18 cellular contexts compared by ENCODE assay signal in genomic region chr17:57236686-57237299, GRCh38. TPM values are rescaled to one million over a fixed set of nuclear protein-coding genes. Genes with fewer than 3 reads are reported as not detected.
DNase-seq lines count a peak whose midpoint lies in the region; FAIRE-seq and TF ChIP-seq lines count a peak whose summit lies in the region.
"Had no signal": no experiment of that assay in that cellular context is flagged by ENCODE, and none has a peak within 500 bp of the region (broad histone marks: within the 10 kb centered on the region; RNA-seq: fewer than 3 reads in every experiment).

No MANE protein-coding gene starts in this region.

- H3K79me2 ChIP-seq in mammary epithelial cell (ENCODE audit: insufficient read depth, low read length) (no peaks in the 10 kb centered on the region), keratinocyte (ENCODE audit: control insufficient read depth, insufficient read depth, low read length) (no peaks in the 10 kb centered on the region), mesendoderm (ENCODE audit: control insufficient read depth, insufficient read depth, low read length) (no peaks in the 10 kb centered on the region), OCI-LY7 (ENCODE audit: insufficient read depth, low read depth, low read length) (no peaks in the 10 kb centered on the region)

- no peak for FAIRE-seq in keratinocyte (lab: Jason Lieb, UNC)

- H3K79me1 ChIP-seq in mesendoderm (ENCODE audit: low read length), result no peaks in the 10 kb centered on the region

- CTCF ChIA-PET in mammary epithelial cell (lab: Charles Lee; ENCODE audit: low non-redundant PET) (no interaction called here), MCF 10A (lab: Yijun Ruan, JAX) (interaction anchor here (0.6 kb wide), 1 partner anchor 511 kb away, joined by 3 read pairs; no protein-coding TSS in a partner anchor), OCI-LY7 (lab: Charles Lee; ENCODE audit: unreplicated experiment) (no interaction called here)

- H3K4me1 ChIP-seq in mammary epithelial cell (ENCODE audit: insufficient read depth, low read length) (peaks cover 14% of the 10 kb centered on the region), keratinocyte (ENCODE audit: control insufficient read depth, extremely low read depth, insufficient read depth, low read length) (peaks cover 6% of the 10 kb centered on the region), mesendoderm (ENCODE audit: control insufficient read depth, low read depth, low read length) (no peaks in the 10 kb centered on the region), OCI-LY7 (ENCODE audit: insufficient read depth, low read length, poor library complexity, severe bottlenecking) (no peaks in the 10 kb centered on the region)

- no peak overlapping the region for H3K27ac Mint-ChIP-seq in MCF 10A (ENCODE audit: low read depth, unreplicated experiment)
- H3K27ac Mint-ChIP-seq: IgD-negative memory B cell had no signal

- no peak overlapping the region for H3K18ac ChIP-seq in mesendoderm (ENCODE audit: low read length)

- no peak overlapping the region for H2BK5ac ChIP-seq in mesendoderm (ENCODE audit: low read length)

- dilution Hi-C loops in mammary epithelial cell (cut with HindIII; ENCODE audit: low sequenced_read_pairs) (no loop called here), keratinocyte (cut with MboI; ENCODE audit: extremely low pct_ligation_motif_present, low sequenced_read_pairs) (no loop called here)

- DNase-seq in mammary epithelial cell (peak; percentile 15), MCF 10A (ENCODE audit: unreplicated experiment) (no peak), NCI-H526 treated with DMSO at 0.1 percent for 48 hours (lab: John Stamatoyannopoulos, UW) (peak; percentile 18), keratinocyte (ENCODE audit: low read depth, low spot score) (no peak), ecto neural progenitor cell (ENCODE audit: low spot score) (no peak), mesendoderm (no peak), amygdala (lab: John Stamatoyannopoulos, UW) (no peak), OCI-LY7 (ENCODE audit: low spot score) (no peak)
- DNase-seq: DMS 273 treated with DMSO at 0.1 percent for 48 hours, H7, NCI-H146, NCI-H2081, NCI-H345, NCI-H748 treated with DMSO at 0.1 percent for 48 hours, PC-9, SW 1271 had no signal

- H2AFZ ChIP-seq in mammary epithelial cell (ENCODE audit: low read depth, low read length) (peak overlapping the region; percentile 83), keratinocyte (ENCODE audit: control insufficient read depth, low read length) (no peak overlapping the region), OCI-LY7 (ENCODE audit: low read length) (no peak overlapping the region)
- H2AFZ ChIP-seq: PC-9 had no signal

- intact Hi-C loops in mammary epithelial cell (cut with micrococcal nuclease) (no loop called here), MCF 10A (cut with micrococcal nuclease) (no loop called here), OCI-LY7 (cut with micrococcal nuclease; ENCODE audit: unreplicated experiment) (no loop called here)

- no peak overlapping the region for H4K5ac ChIP-seq in mesendoderm (ENCODE audit: low read length)

- peak in 1 of 2 donors; percentile 8 for TF ChIP-seq CTCF in mammary epithelial cell (conservative IDR thresholded peaks at IDR 0.05 in 1 of 2, IDR thresholded peaks at IDR 0.05 in 1 of 2; ENCODE audit: extremely low read depth in 1 of 2, insufficient read depth in 1 of 2, low read depth in 1 of 2, low read length in 2 of 2)
- TF ChIP-seq CTCF in MCF 10A (IDR thresholded peaks at IDR 0.05; ENCODE audit: unreplicated experiment), result no peak
- peak in 2 of 3 experiments; percentile 4 to 12 for TF ChIP-seq CTCF in keratinocyte (optimal IDR thresholded peaks at IDR 0.05 in 1 of 3, IDR thresholded peaks at IDR 0.05 in 1 of 3, conservative IDR thresholded peaks at IDR 0.05 in 1 of 3; ENCODE audit: extremely low read depth in 1 of 3, insufficient read depth in 2 of 3, low read length in 3 of 3)
- TF ChIP-seq CTCF in OCI-LY7 (conservative IDR thresholded peaks at IDR 0.05; ENCODE audit: low read length), result no peak

- H2BK120ac ChIP-seq in mesendoderm (ENCODE audit: low read depth, low read length), result no peak overlapping the region

- no peak overlapping the region for H3K23ac ChIP-seq in mesendoderm (ENCODE audit: low read length)

- H4K20me1 ChIP-seq in mammary epithelial cell (ENCODE audit: insufficient read depth, low read length) (no peaks in the 10 kb centered on the region), keratinocyte (ENCODE audit: control insufficient read depth, extremely low read depth, insufficient read depth, low read length) (no peaks in the 10 kb centered on the region), OCI-LY7 (ENCODE audit: insufficient read depth, low read length) (no peaks in the 10 kb centered on the region)

- peak overlapping the region; percentile 59 for H3K4me2 ChIP-seq in mammary epithelial cell (ENCODE audit: insufficient read depth, low read depth, low read length)
- H3K4me2 ChIP-seq in keratinocyte (ENCODE audit: control insufficient read depth, extremely low read depth, insufficient read depth, low read depth, low read length), result no peak overlapping the region
- H3K4me2 ChIP-seq in mesendoderm (ENCODE audit: low read length), result no peak overlapping the region
- no peak overlapping the region for H3K4me2 ChIP-seq in OCI-LY7 (ENCODE audit: low read length)
- H3K4me2 ChIP-seq: PC-9 had no signal

- no peak overlapping the region for H3K56ac ChIP-seq in mesendoderm (ENCODE audit: low read length)

- 26% methylated on average over 5 of the region's 5 CpGs for WGBS in mammary epithelial cell (ENCODE audit: low coverage, missing lambda C conversion rate)
- no CpG with 5 or more reads among the region's 5 CpGs for WGBS in mesendoderm (ENCODE audit: extremely low coverage, insufficient coverage, low lambda C conversion rate)

- H3K36me3 ChIP-seq in mammary epithelial cell (ENCODE audit: insufficient read depth, low read length) (no peaks in the 10 kb centered on the region), keratinocyte (ENCODE audit: control insufficient read depth in 2 of 2, extremely low read depth in 1 of 2, insufficient read depth in 2 of 2, low read length in 2 of 2) (no peaks in the 10 kb centered on the region), mesendoderm (ENCODE audit: control insufficient read depth, insufficient read depth, low read length) (no peaks in the 10 kb centered on the region), OCI-LY7 (ENCODE audit: insufficient read depth, low read length) (no peaks in the 10 kb centered on the region)

- peaks cover 10% of the 10 kb centered on the region for H3K4me1 Mint-ChIP-seq in MCF 10A (ENCODE audit: insufficient read depth, unreplicated experiment)
- H3K4me1 Mint-ChIP-seq: IgD-negative memory B cell had no signal

- H3K27me3 ChIP-seq in mammary epithelial cell (ENCODE audit: insufficient read depth, low read length), result no peaks in the 10 kb centered on the region
- H3K27me3 ChIP-seq in keratinocyte (ENCODE audit: control insufficient read depth, extremely low read depth, insufficient read depth, low read length), result peaks cover 9% of the 10 kb centered on the region
- no peaks in the 10 kb centered on the region for H3K27me3 ChIP-seq in mesendoderm (ENCODE audit: insufficient read depth, low read length, poor library complexity)

- H3K9me1 ChIP-seq in keratinocyte (ENCODE audit: control insufficient read depth, extremely low read depth, insufficient read depth, low read length), result no peaks in the 10 kb centered on the region

- no peak overlapping the region for H4K8ac ChIP-seq in mesendoderm (ENCODE audit: low read depth, low read length)

- H3K9me3 ChIP-seq in mammary epithelial cell (replicated peaks; ENCODE audit: insufficient read depth, low read length), result no peaks in the 10 kb centered on the region
- H3K9me3 ChIP-seq in keratinocyte (ENCODE audit: control insufficient read depth, low read depth, low read length), result no peaks in the 10 kb centered on the region
- no peaks in the 10 kb centered on the region for H3K9me3 ChIP-seq in OCI-LY7 (ENCODE audit: low read length)

- H3K36me3 Mint-ChIP-seq in MCF 10A (ENCODE audit: insufficient read depth, unreplicated experiment), result no peaks in the 10 kb centered on the region
- H3K36me3 Mint-ChIP-seq: IgD-negative memory B cell had no signal

- H3K27ac ChIP-seq in mammary epithelial cell (ENCODE audit: insufficient read depth, low read depth, low read length) (no peak overlapping the region), keratinocyte (ENCODE audit: control insufficient read depth, insufficient read depth, low read length) (no peak overlapping the region), mesendoderm (ENCODE audit: low read depth, low read length) (no peak overlapping the region), OCI-LY7 (ENCODE audit: low read depth, low read length, poor library complexity, severe bottlenecking) (no peak overlapping the region)
- H3K27ac ChIP-seq: C4-2B, PC-9 had no signal

- H3K4ac ChIP-seq in mesendoderm (ENCODE audit: low read depth, low read length), result no peak overlapping the region

- no peak overlapping the region for H2AK5ac ChIP-seq in mesendoderm (ENCODE audit: low read length)

- H3K9me3 Mint-ChIP-seq in MCF 10A (ENCODE audit: unreplicated experiment), result no peaks in the 10 kb centered on the region
- H3K9me3 Mint-ChIP-seq: IgD-negative memory B cell had no signal

- in situ Hi-C loops in mammary epithelial cell (cut with MboI; ENCODE audit: low sequenced_read_pairs in 2 of 2), result loop anchor here in 1 of 2 donors (10.0 kb wide), 1 partner anchor 508 kb away; the partner anchor contains the start of gene CCDC182

- H3K4me3 Mint-ChIP-seq in MCF 10A (ENCODE audit: unreplicated experiment), result no peak overlapping the region
- H3K4me3 Mint-ChIP-seq: IgD-negative memory B cell had no signal

- no peaks in the 10 kb centered on the region for H3K9me2 ChIP-seq in OCI-LY7 (ENCODE audit: insufficient read depth, low read length)

- H3K4me3 ChIP-seq in mammary epithelial cell (replicated peaks in 1 of 3; ENCODE audit: insufficient read depth in 1 of 3, low read depth in 2 of 3, low read length in 3 of 3) (no peak overlapping the region), keratinocyte (ENCODE audit: control insufficient read depth in 2 of 3, extremely low read depth in 1 of 3, insufficient read depth in 2 of 3, low read depth in 1 of 3, low read length in 3 of 3) (no peak overlapping the region), mesendoderm (ENCODE audit: low read length) (no peak overlapping the region), OCI-LY7 (ENCODE audit: low read depth, low read length, poor library complexity, severe bottlenecking) (no peak overlapping the region)
- H3K4me3 ChIP-seq: PC-9 had no signal

- no peaks in the 10 kb centered on the region for H3K27me3 Mint-ChIP-seq in MCF 10A (ENCODE audit: insufficient read depth, unreplicated experiment)

- POLR2A ChIA-PET in MCF 10A (lab: Yijun Ruan, JAX), result interaction anchor here (1.2 kb wide), 1 partner anchor 12 kb away, joined by 3 read pairs; no protein-coding TSS in a partner anchor
- POLR2A ChIA-PET in OCI-LY7 (lab: Charles Lee), result no interaction called here

- BruUV-seq in mammary epithelial cell (replicated peaks; lab: Mats Ljungman, UMichigan), result no TSS peak
- no TSS peak for BruUV-seq in MCF 10A (replicated peaks; lab: Mats Ljungman, UMichigan)
- BruUV-seq in OCI-LY7 (replicated peaks; lab: Mats Ljungman, UMichigan), result no TSS peak

- H2BK15ac ChIP-seq in mesendoderm (replicated peaks; ENCODE audit: low read depth), result no peak overlapping the region

- H3K9ac ChIP-seq in mammary epithelial cell (ENCODE audit: insufficient read depth, low read length) (no peak overlapping the region), keratinocyte (ENCODE audit: control insufficient read depth, extremely low read depth, insufficient read depth, low read length) (no peak overlapping the region), mesendoderm (ENCODE audit: low read length) (no peak overlapping the region)

RNA-seq across cellular contexts. Expression of gene MSI2, which starts 19.5 kb away (rescaled TPM):
- total RNA-seq in mammary epithelial cell (10 to 100 TPM; 56.5 to 57.0 TPM), MCF 10A (2022) (52.4 and 60.6 TPM in 2 replicates), OCI-LY7 (2022) (164 and 193 TPM in 2 replicates)
- polyA plus RNA-seq in mammary epithelial cell (21.9 TPM), keratinocyte (16.7 to 25.0 TPM (median 22.3 TPM) in 3 replicates)
- polyA minus RNA-seq in mammary epithelial cell (109 TPM), keratinocyte (40.1 to 47.9 TPM (median 44.0 TPM) in 3 replicates)
- polyA plus RNA-seq in keratinocyte (2011; ENCODE audit: low read depth), result 46.5 TPM
- polyA plus RNA-seq in keratinocyte (2011; cell fraction: cytosol; rRNA removed), result 20.0 and 20.1 TPM in 2 replicates
- polyA plus RNA-seq in keratinocyte (2011; cell fraction: nucleus; rRNA removed), result 28.1 and 29.8 TPM in 2 replicates
- polyA plus RNA-seq in keratinocyte (2012; ENCODE audit: low replicate concordance), result 8.6 and 20.8 TPM in 2 replicates
- 18.0 TPM for polyA minus RNA-seq in keratinocyte (2011; cell fraction: cytosol; rRNA and poly(A)+ RNA removed)
- polyA minus RNA-seq in keratinocyte (2011; cell fraction: nucleus; rRNA and poly(A)+ RNA removed), result 25.6 and 50.9 TPM in 2 replicates
- polyA plus RNA-seq in mesendoderm (2013, experiment 1 of 2), result 29.1 TPM
- polyA plus RNA-seq in mesendoderm (2013, experiment 2 of 2), result 29.8 TPM
- total RNA-seq in OCI-LY7 (2014; rRNA removed; shearing (Covaris generic)), result 131 and 226 TPM in 2 replicates

Comparison
In these comparisons a context has a peak if more than half of its experiments do, and no peak if none do; other contexts are left out.
1. DNase-seq: peak in mammary epithelial cell (single experiment) and NCI-H526 treated with DMSO at 0.1 percent for 48 hours (single experiment); none in MCF 10A (single experiment), keratinocyte (single experiment), ecto neural progenitor cell (single experiment), mesendoderm (single experiment), amygdala (0 of 56) and OCI-LY7 (single experiment).
2. CTCF ChIP-seq: peak in keratinocyte (2 of 3); none in MCF 10A (single experiment) and OCI-LY7 (single experiment).